In the genomic region with DNA sequence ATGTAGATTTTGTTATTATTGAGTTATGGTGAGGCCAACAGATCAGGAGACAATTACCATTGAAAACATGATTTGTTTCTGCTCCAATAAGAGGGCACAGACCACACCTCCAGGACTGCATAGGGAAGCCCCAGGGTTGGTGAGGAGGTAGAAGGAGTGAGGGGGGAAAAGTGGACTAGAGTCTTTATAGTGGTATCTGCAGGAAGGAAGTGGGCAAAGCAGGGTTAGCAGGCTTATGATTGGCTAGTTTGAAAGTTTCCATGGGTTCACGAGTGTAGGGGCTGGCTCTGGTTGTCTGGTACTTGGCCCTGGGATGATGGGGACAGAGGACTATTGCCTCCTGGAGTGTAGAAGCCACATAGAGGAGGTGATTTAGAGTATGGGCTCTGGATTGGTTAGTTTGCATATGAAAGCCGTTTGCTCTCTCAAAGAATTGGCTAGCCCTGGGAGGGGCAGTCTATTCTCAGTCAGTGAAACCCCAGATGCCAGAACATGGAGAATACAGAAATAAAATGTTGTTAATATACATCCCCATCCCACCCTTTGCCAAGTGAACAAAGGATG, we compare ENCODE assay signal across 21 cellular contexts.
"Had no signal": no experiment of that assay in that cellular context is flagged by ENCODE, and none has a peak within 500 bp of the region (broad histone marks: within the 10 kb centered on the region; RNA-seq: fewer than 3 reads in every experiment).

No MANE protein-coding gene starts in this region.

- H3K36me3 Mint-ChIP-seq: stimulated activated naive B cell treated with anti-CD40 and anti-IgM and Interleukin-4, amounts not matched to agents 10 μg/mL and 1 μg/mL and 100 μg/mL, for 72 hours had no signal

- H3K27ac ChIP-seq: coronary artery, hepatocyte, ovary, right atrium auricular region, sigmoid colon, skin epidermis, suprapubic skin, thyroid gland, upper lobe of left lung, uterus had no signal

- H2AFZ ChIP-seq: hepatocyte had no signal

- H3K27me3 Mint-ChIP-seq: naive thymus-derived CD8-positive, alpha-beta T cell had no signal

- H3K4me3 ChIP-seq: coronary artery, hepatocyte, mucosa of descending colon, ovary, right atrium auricular region, sigmoid colon, skin epidermis, suprapubic skin, thyroid gland, upper lobe of left lung, uterus had no signal

- H3K9me3 ChIP-seq: mucosa of descending colon, ovary, right atrium auricular region, sigmoid colon, suprapubic skin, thyroid gland, upper lobe of left lung, uterus had no signal

- DNase-seq: effector CD4-positive, alpha-beta T cell; endodermal cell; foreskin melanocyte; head of caudate nucleus; left colon; mammary epithelial cell; mucosa of descending colon; naive thymus-derived CD8-positive, alpha-beta T cell; ovary; sigmoid colon; stimulated activated CD4-positive, alpha-beta T cell treated with anti-CD3 and anti-CD28 coated beads, Interleukin-2, amount 100 ng/mL, for 24 hours; stimulated activated CD4-positive, alpha-beta T cell treated with anti-CD3 and anti-CD28 coated beads, Interleukin-4, amount 100 ng/mL, for 4 hours; stimulated activated naive B cell treated with anti-CD40 and anti-IgM and Interleukin-4, amounts not matched to agents 10 μg/mL and 1 μg/mL and 100 μg/mL, for 72 hours; thyroid gland; upper lobe of left lung; uterus had no signal

- H3K79me2 ChIP-seq: hepatocyte had no signal

- H3K27ac Mint-ChIP-seq: endodermal cell; stimulated activated naive B cell treated with anti-CD40 and anti-IgM and Interleukin-4, amounts not matched to agents 10 μg/mL and 1 μg/mL and 100 μg/mL, for 72 hours had no signal

- H3K36me3 ChIP-seq: ovary, right atrium auricular region, sigmoid colon, suprapubic skin, thyroid gland, upper lobe of left lung, uterus had no signal

- H3K27me3 ChIP-seq: hepatocyte, ovary, right atrium auricular region, sigmoid colon, suprapubic skin, thyroid gland, upper lobe of left lung, uterus had no signal

- H3K9me3 Mint-ChIP-seq: naive thymus-derived CD8-positive, alpha-beta T cell; stimulated activated naive B cell treated with anti-CD40 and anti-IgM and Interleukin-4, amounts not matched to agents 10 μg/mL and 1 μg/mL and 100 μg/mL, for 72 hours had no signal

- H3K4me1 Mint-ChIP-seq: endodermal cell; stimulated activated naive B cell treated with anti-CD40 and anti-IgM and Interleukin-4, amounts not matched to agents 10 μg/mL and 1 μg/mL and 100 μg/mL, for 72 hours had no signal

- ATAC-seq: left colon; mucosa of descending colon; naive thymus-derived CD8-positive, alpha-beta T cell; stimulated activated naive B cell treated with anti-CD40 and anti-IgM and Interleukin-4, amounts not matched to agents 10 μg/mL and 1 μg/mL and 100 μg/mL, for 72 hours had no signal

- H3K4me3 Mint-ChIP-seq: endodermal cell; naive thymus-derived CD8-positive, alpha-beta T cell; stimulated activated naive B cell treated with anti-CD40 and anti-IgM and Interleukin-4, amounts not matched to agents 10 μg/mL and 1 μg/mL and 100 μg/mL, for 72 hours had no signal

- H3K4me2 ChIP-seq: hepatocyte had no signal

- H3K4me1 ChIP-seq: right atrium auricular region, sigmoid colon, suprapubic skin, thyroid gland, upper lobe of left lung, uterus had no signal
